10 cellular contexts compared by ENCODE assay signal in genomic region chr6:49637333-49637698, GRCh38. TPM values are rescaled to one million over a fixed set of nuclear protein-coding genes. Genes with fewer than 3 reads are reported as not detected.
"Had no signal": no experiment of that assay in that cellular context is flagged by ENCODE, and none has a peak within 500 bp of the region (broad histone marks: within the 10 kb centered on the region; RNA-seq: fewer than 3 reads in every experiment).

No MANE protein-coding gene starts in this region.

- H3K4me3 Mint-ChIP-seq: HFFc6, IgD-negative memory B cell had no signal

- H3K4me1 ChIP-seq: HAP-1 had no signal

- H3K27ac Mint-ChIP-seq: HFFc6, IgD-negative memory B cell had no signal

- DNase-seq: GM23248, GOT3, H7, HFFc6 had no signal

- H3K9ac ChIP-seq: GM23248 had no signal

- H3K9me3 Mint-ChIP-seq: HFFc6, IgD-negative memory B cell had no signal

- H3K27ac ChIP-seq: GM23248, HL-60 had no signal

- H3K9me3 ChIP-seq: HAP-1 had no signal

- H2AFZ ChIP-seq: GM23248 had no signal

- H3K4me1 Mint-ChIP-seq: IgD-negative memory B cell had no signal

- H3K36me3 ChIP-seq: HAP-1 had no signal

- ATAC-seq: HCT116, HepG2 had no signal

- H3K4me3 ChIP-seq: GM23248, HAP-1 had no signal

- FAIRE-seq: HepG2 had no signal

RNA-seq across cellular contexts. Expression of gene RHAG, which starts 0.7 kb away (rescaled TPM):
- total RNA-seq: GM23248, H4, HepG2, HFFc6 had no signal
- polyA plus RNA-seq: GM23248, HepG2, IgD-negative memory B cell had no signal
